ENCODE assay signal across 8 cellular contexts in the genomic region with DNA sequence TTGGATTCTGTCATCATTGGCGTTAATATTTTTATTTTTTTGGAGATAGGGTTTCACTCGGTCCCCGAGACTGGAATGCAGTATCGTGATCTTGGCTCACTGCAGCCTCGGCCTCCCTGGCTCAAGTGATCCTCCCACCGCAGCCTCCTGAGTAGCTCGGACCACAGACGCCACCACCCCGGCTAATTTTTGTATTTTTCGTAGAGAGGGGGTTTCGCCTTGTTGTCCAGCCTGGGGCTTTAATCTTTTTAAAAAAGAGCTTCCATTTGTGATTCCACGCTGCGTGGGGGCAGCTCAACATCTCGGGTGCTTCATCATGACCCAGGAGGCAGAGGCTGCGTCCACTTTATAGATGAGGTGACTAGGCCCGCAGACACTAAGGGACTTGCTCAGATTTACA. TPM values are rescaled to one million over a fixed set of nuclear protein-coding genes. Genes with fewer than 3 reads are reported as not detected.
DNase-seq lines count a peak whose midpoint lies in the region; ATAC-seq, FAIRE-seq and TF ChIP-seq lines count a peak whose summit lies in the region.

No MANE protein-coding gene starts in this region.

- RAD21 ChIA-PET in GM12878 (lab: Charles Lee; ENCODE audit: unreplicated experiment), result no interaction called here

- POLR2A ChIA-PET in GM12878 (lab: Charles Lee), result interaction anchor here (0.6 to 1.4 kb wide), 4 partner anchors 15 to 146 kb away, joined by 3 to 5 read pairs (median 3); no protein-coding TSS in a partner anchor

- H3K4me3 ChIP-seq in HUES48 (ENCODE audit: low read depth, low read length) (peak overlapping the region; percentile 87), GM12878 (peak overlapping the region; percentile 91), mucosa of rectum (ENCODE audit: low read length in 2 of 2) (peak overlapping the region; percentile 75 to 89)

- H3K4me2 ChIP-seq in GM12878 (ENCODE audit: control insufficient read depth, insufficient read depth), result peak overlapping the region; percentile 83

- no peak for ATAC-seq in GM12878
- no peak for ATAC-seq in HG03045 (IDR thresholded peaks at IDR 0.05; ENCODE audit: unreplicated experiment)
- ATAC-seq in GM18861 (IDR thresholded peaks at IDR 0.05; ENCODE audit: unreplicated experiment), result no peak

- in situ Hi-C loops in GM12878 (cut with MboI), result loop anchor here (25.0 kb wide), 1 partner anchor 485 kb away; no protein-coding TSS in a partner anchor

- CTCF ChIA-PET in GM12878 (lab: Yijun Ruan, JAX), result interaction anchor here (0.9 to 1.8 kb wide), 6 partner anchors 10 to 619 kb away, joined by 3 to 4 read pairs (median 3); no protein-coding TSS in a partner anchor

- H3K79me2 ChIP-seq in GM12878 (ENCODE audit: control insufficient read depth, insufficient read depth, low read length), result peaks cover 58% of the 10 kb centered on the region

- TF ChIP-seq CTCF in 22Rv1 (IDR thresholded peaks at IDR 0.05), result no peak
- TF ChIP-seq CTCF in GM12878 (IDR thresholded peaks at IDR 0.05 in 2 of 3, conservative IDR thresholded peaks at IDR 0.05 in 1 of 3; ENCODE audit: control insufficient read depth in 2 of 3, extremely low read depth in 1 of 3, insufficient read depth in 1 of 3, low read depth in 3 of 3, low read length in 3 of 3), result no peak

- no peak for FAIRE-seq in GM12878 (lab: Jason Lieb, UNC)

- intact Hi-C loops in GM12878 (cut with micrococcal nuclease; ENCODE audit: unreplicated experiment), result loop anchor here (5.0 to 10.0 kb wide), 2 partner anchors 92 to 175 kb away; no protein-coding TSS in a partner anchor

- DNase-seq in GM12878 (ENCODE audit: low read depth, low spot score) (no peak), AG08395 (ENCODE audit: low spot score) (no peak), SK-N-DZ (ENCODE audit: low spot score) (no peak)

- no peak for TF ChIP-seq RAD21 in GM12878 (IDR thresholded peaks at IDR 0.05; ENCODE audit: insufficient read depth, low read depth, low read length)

- H3K36me3 ChIP-seq in HUES48 (ENCODE audit: control insufficient read depth, insufficient read depth, low read length) (peaks cover 31% of the 10 kb centered on the region), GM12878 (ENCODE audit: control insufficient read depth in 2 of 2, insufficient read depth in 2 of 2, low read length in 1 of 2) (peaks cover 0 to 8% of the 10 kb centered on the region in 2 experiments; a peak in 1 of 4 replicates), mucosa of rectum (ENCODE audit: control insufficient read depth in 2 of 2, insufficient read depth in 2 of 2, low read length in 2 of 2) (peaks cover 0 to 7% of the 10 kb centered on the region in 2 donors)

- peak overlapping the region; percentile 97; the same call in 1 of the 2 replicates for H3K9ac ChIP-seq in HUES48 (ENCODE audit: low read depth, low read length)
- peak overlapping the region; percentile 100 for H3K9ac ChIP-seq in GM12878 (ENCODE audit: control insufficient read depth, insufficient read depth, low read length)
- no peak overlapping the region for H3K9ac ChIP-seq in mucosa of rectum (ENCODE audit: low read depth in 1 of 2, low read length in 2 of 2)

- BruUV-seq in GM12878 (replicated peaks; lab: Mats Ljungman, UMichigan), result no TSS peak

- H3K27ac ChIP-seq in 22Rv1 (peak overlapping the region; percentile 88; the same call in 1 of the 2 replicates), HUES48 (ENCODE audit: low read depth, low read length) (no peak overlapping the region), GM12878 (ENCODE audit: control insufficient read depth, insufficient read depth) (no peak overlapping the region), mucosa of rectum (ENCODE audit: low read depth in 2 of 2, low read length in 2 of 2) (no peak overlapping the region)

- no peak for TF ChIP-seq POLR2A in GM12878 (IDR thresholded peaks at IDR 0.05; ENCODE audit: low read depth, low read length)

- no peaks in the 10 kb centered on the region for H4K20me1 ChIP-seq in GM12878 (ENCODE audit: control insufficient read depth, insufficient read depth)

- 92% methylated on average over 16 of the region's 16 CpGs for WGBS in GM12878 (ENCODE audit: insufficient coverage, insufficient replicate concordance, low lambda C conversion rate, missing lambda C conversion rate)

- TF ChIP-seq EP300 in GM12878 (IDR thresholded peaks at IDR 0.05; ENCODE audit: borderline replicate concordance in 1 of 2, control insufficient read depth in 1 of 2, low read depth in 2 of 2, low read length in 2 of 2), result no peak

- H3K4me1 ChIP-seq in HUES48 (ENCODE audit: control insufficient read depth, insufficient read depth, low read length), result peaks cover 9% of the 10 kb centered on the region; the same call in 1 of the 2 replicates
- H3K4me1 ChIP-seq in GM12878 (ENCODE audit: control insufficient read depth, insufficient read depth, low read length), result peaks cover 28% of the 10 kb centered on the region
- peaks cover 11 to 37% of the 10 kb centered on the region in 2 donors for H3K4me1 ChIP-seq in mucosa of rectum (ENCODE audit: control insufficient read depth in 2 of 2, insufficient read depth in 2 of 2, low read length in 2 of 2)

- H2AFZ ChIP-seq in GM12878 (ENCODE audit: control insufficient read depth, low read depth, low read length), result no peak overlapping the region

- H3K9me3 ChIP-seq in HUES48 (ENCODE audit: control insufficient read depth, insufficient read depth, low read length) (no peaks in the 10 kb centered on the region), GM12878 (replicated peaks; ENCODE audit: control insufficient read depth, insufficient read depth, low read length) (no peaks in the 10 kb centered on the region), mucosa of rectum (ENCODE audit: control insufficient read depth in 2 of 2, low read length in 2 of 2) (no peaks in the 10 kb centered on the region)

- H3K27me3 ChIP-seq in HUES48 (ENCODE audit: control insufficient read depth, insufficient read depth, low read length) (no peaks in the 10 kb centered on the region), GM12878 (replicated peaks in 1 of 2; ENCODE audit: control insufficient read depth in 2 of 2, insufficient read depth in 2 of 2, low read length in 1 of 2) (no peaks in the 10 kb centered on the region), mucosa of rectum (ENCODE audit: control insufficient read depth in 2 of 2, insufficient read depth in 2 of 2, low read length in 2 of 2) (no peaks in the 10 kb centered on the region)

- SMC1A ChIA-PET in GM12878 (lab: Charles Lee; ENCODE audit: uncharacterized antibody, unreplicated experiment), result interaction anchor here (1.6 kb wide), 1 partner anchor 174 kb away, joined by 5 read pairs; no protein-coding TSS in a partner anchor

TF ChIP-seq in GM12878, 131 proteins besides CTCF, POLR2A, EP300 and RAD21 (continues in another document):
- TF ChIP-seq CHD1 (IDR thresholded peaks at IDR 0.05; ENCODE audit: low read depth, low read length), result no peak
- TF ChIP-seq, protein P1, sequence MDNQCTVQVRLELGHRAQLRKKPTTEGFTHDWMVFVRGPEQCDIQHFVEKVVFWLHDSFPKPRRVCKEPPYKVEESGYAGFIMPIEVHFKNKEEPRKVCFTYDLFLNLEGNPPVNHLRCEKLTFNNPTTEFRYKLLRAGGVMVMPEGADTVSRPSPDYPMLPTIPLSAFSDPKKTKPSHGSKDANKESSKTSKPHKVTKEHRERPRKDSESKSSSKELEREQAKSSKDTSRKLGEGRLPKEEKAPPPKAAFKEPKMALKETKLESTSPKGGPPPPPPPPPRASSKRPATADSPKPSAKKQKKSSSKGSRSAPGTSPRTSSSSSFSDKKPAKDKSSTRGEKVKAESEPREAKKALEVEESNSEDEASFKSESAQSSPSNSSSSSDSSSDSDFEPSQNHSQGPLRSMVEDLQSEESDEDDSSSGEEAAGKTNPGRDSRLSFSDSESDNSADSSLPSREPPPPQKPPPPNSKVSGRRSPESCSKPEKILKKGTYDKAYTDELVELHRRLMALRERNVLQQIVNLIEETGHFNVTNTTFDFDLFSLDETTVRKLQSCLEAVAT (IDR thresholded peaks at IDR 0.05), result no peak

RNA-seq across cellular contexts. Expression of a gene that starts 1.5 kb away (rescaled TPM):
- total RNA-seq in GM12878 (2013; cell fraction: nucleolus; rRNA removed), result 87.2 and 92.3 TPM in 2 replicates
- total RNA-seq in GM12878 (2014; rRNA removed) (9.6 and 13.4 TPM in 2 replicates), GM12878 (2014; rRNA removed; fragmentation: Illumina TruSeq; extraction: Trizol) (10.8 and 11.7 TPM in 2 replicates), GM12878 (2021) (17.8 and 21.9 TPM in 2 replicates)
- polyA plus RNA-seq in GM12878 (2011; ENCODE audit: low read depth), result 7.6 TPM
- polyA plus RNA-seq in GM12878 (2011; rRNA removed) (10.9 and 12.7 TPM in 2 replicates), GM12878 (2014; fragmentation: Illumina TruSeq; extraction: Trizol) (11.5 and 12.0 TPM in 2 replicates), GM12878 (2014; fragmentation: Nextera tagmentation; extraction: Ambion mirVana) (1 to 10 TPM; 3.9 to 7.3 TPM), GM12878 (2014; rRNA removed) (12.9 and 14.4 TPM in 2 replicates), GM12878 (2016; fragmentation: Nextera tagmentation; extraction: Ambion mirVana) (10 to 100 TPM; 13.3 to 16.8 TPM)
- 15.5 and 19.9 TPM in 2 replicates for polyA plus RNA-seq in GM12878 (2011; cell fraction: cytosol; rRNA removed)
- polyA plus RNA-seq in GM12878 (2011; cell fraction: nucleus; rRNA removed), result 50.3 and 65.1 TPM in 2 replicates
- 13.0 and 16.7 TPM in 2 replicates for polyA plus RNA-seq in GM12878 (2012)
- polyA minus RNA-seq in GM12878 (2011; rRNA and poly(A)+ RNA removed), result 38.3 and 45.5 TPM in 2 replicates
- 12.9 and 14.6 TPM in 2 replicates for polyA minus RNA-seq in GM12878 (2011; cell fraction: cytosol; rRNA and poly(A)+ RNA removed)
- 43.9 and 65.4 TPM in 2 replicates for polyA minus RNA-seq in GM12878 (2011; cell fraction: nucleus; rRNA and poly(A)+ RNA removed)
- polyA plus RNA-seq in SK-N-DZ (2014; cell fraction: cytosol; rRNA removed), result 19.1 and 26.6 TPM in 2 replicates
- 27.9 and 35.3 TPM in 2 replicates for polyA plus RNA-seq in SK-N-DZ (2014; cell fraction: nucleus; rRNA removed)

RNA-seq across cellular contexts. Expression of a gene that starts 16.4 kb away (rescaled TPM):
- not detected in 2 replicates for total RNA-seq in GM12878 (2013; cell fraction: nucleolus; rRNA removed)
- total RNA-seq in GM12878 (2014; rRNA removed) (not detected in 2 replicates), GM12878 (2014; rRNA removed; fragmentation: Illumina TruSeq; extraction: Trizol) (not detected in 2 replicates), GM12878 (2021) (not detected in 2 replicates)
- not detected for polyA plus RNA-seq in GM12878 (2011; ENCODE audit: low read depth)
- polyA plus RNA-seq in GM12878 (2011; rRNA removed) (not detected in 2 replicates), GM12878 (2014; fragmentation: Illumina TruSeq; extraction: Trizol) (not detected in 2 replicates), GM12878 (2014; fragmentation: Nextera tagmentation; extraction: Ambion mirVana) (not detected), GM12878 (2014; rRNA removed) (not detected in 2 replicates), GM12878 (2016; fragmentation: Nextera tagmentation; extraction: Ambion mirVana) (not detected)
- polyA plus RNA-seq in GM12878 (2011; cell fraction: cytosol; rRNA removed), result not detected in 2 replicates
- not detected in 2 replicates for polyA plus RNA-seq in GM12878 (2011; cell fraction: nucleus; rRNA removed)
- 0.11 TPM in 1 of 2 replicates, not detected in the other for polyA plus RNA-seq in GM12878 (2012)
- not detected in 2 replicates for polyA minus RNA-seq in GM12878 (2011; rRNA and poly(A)+ RNA removed)
- polyA minus RNA-seq in GM12878 (2011; cell fraction: cytosol; rRNA and poly(A)+ RNA removed), result not detected in 2 replicates
- not detected in 2 replicates for polyA minus RNA-seq in GM12878 (2011; cell fraction: nucleus; rRNA and poly(A)+ RNA removed)
- polyA plus RNA-seq in SK-N-DZ (2014; cell fraction: cytosol; rRNA removed), result not detected in 2 replicates
- polyA plus RNA-seq in SK-N-DZ (2014; cell fraction: nucleus; rRNA removed), result 1.3 TPM in 1 of 2 replicates, not detected in the other

Comparison
In these comparisons a context has a peak if more than half of its experiments do, and no peak if none do; other contexts are left out.
1. H3K9ac ChIP-seq: peak in HUES48 (single experiment) and GM12878 (single experiment); none in mucosa of rectum (0 of 2).
2. Peak in every context shown above with its lines, with median percentiles within 50 percentile points of each other: H3K4me3 ChIP-seq.